1 cellular context compared by ENCODE assay signal in genomic region chr10:77539147-77539935, GRCh38.
TF ChIP-seq lines count a peak whose summit lies in the region.

No MANE protein-coding gene starts in this region.

TF ChIP-seq in GM12878, 131 proteins besides CTCF, POLR2A, EP300 and RAD21 (continued from another document):
- TF ChIP-seq YBX1 (IDR thresholded peaks at IDR 0.05) = no peak
- no peak for TF ChIP-seq HCFC1 (IDR thresholded peaks at IDR 0.05; ENCODE audit: low read length)
- TF ChIP-seq, protein P1, sequence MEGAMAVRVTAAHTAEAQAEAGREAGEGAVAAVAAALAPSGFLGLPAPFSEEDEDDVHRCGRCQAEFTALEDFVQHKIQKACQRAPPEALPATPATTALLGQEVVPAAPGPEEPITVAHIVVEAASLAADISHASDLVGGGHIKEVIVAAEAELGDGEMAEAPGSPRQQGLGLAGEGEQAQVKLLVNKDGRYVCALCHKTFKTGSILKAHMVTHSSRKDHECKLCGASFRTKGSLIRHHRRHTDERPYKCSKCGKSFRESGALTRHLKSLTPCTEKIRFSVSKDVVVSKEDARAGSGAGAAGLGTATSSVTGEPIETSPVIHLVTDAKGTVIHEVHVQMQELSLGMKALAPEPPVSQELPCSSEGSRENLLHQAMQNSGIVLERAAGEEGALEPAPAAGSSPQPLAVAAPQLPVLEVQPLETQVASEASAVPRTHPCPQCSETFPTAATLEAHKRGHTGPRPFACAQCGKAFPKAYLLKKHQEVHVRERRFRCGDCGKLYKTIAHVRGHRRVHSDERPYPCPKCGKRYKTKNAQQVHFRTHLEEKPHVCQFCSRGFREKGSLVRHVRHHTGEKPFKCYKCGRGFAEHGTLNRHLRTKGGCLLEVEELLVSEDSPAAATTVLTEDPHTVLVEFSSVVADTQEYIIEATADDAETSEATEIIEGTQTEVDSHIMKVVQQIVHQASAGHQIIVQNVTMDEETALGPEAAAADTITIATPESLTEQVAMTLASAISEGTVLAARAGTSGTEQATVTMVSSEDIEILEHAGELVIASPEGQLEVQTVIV (IDR thresholded peaks at IDR 0.05; ENCODE audit: borderline replicate concordance, partially characterized antibody) = no peak
- no peak for TF ChIP-seq MXI1 (IDR thresholded peaks at IDR 0.05; ENCODE audit: low read depth, low read length)
- TF ChIP-seq ASH2L (IDR thresholded peaks at IDR 0.05; ENCODE audit: borderline replicate concordance, low read depth) = no peak
- TF ChIP-seq PAX5 (IDR thresholded peaks at IDR 0.05; ENCODE audit: borderline replicate concordance, low read depth, low read length) = no peak
- TF ChIP-seq PKNOX1 (IDR thresholded peaks at IDR 0.05) = no peak
- no peak for TF ChIP-seq JUNB (IDR thresholded peaks at IDR 0.05)
- TF ChIP-seq NFXL1 (IDR thresholded peaks at IDR 0.05; ENCODE audit: borderline replicate concordance) = no peak
- no peak for TF ChIP-seq ZNF274 (IDR thresholded peaks at IDR 0.05; ENCODE audit: insufficient read depth, insufficient read length)
